In the genomic region with DNA sequence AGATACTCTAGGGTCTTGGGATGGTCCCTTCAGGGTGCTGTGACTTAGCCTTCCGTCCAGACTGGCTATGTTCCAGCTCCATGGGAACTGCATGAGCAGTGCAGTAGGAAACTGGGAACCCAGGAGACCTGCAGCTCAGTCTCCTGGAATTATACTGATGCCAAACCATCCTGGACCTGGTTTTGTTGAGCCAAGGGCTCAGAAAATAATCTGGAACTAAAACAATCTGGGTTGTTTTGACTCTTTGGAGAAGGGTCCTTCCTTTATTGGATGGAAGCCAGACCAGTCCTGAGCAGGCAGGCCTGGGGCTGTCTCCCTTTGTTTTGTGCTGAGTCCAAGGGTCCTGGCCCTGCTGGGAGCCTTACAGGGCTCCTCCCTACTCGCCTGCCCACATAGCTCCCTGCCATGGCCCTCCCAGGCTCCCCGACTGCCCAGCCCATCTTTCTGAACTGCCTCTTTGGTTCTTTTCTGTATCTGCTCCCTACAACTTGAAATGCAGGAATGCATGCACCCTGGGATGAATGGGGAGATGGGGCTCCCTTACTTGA, we compare ENCODE assay signal across 8 cellular contexts. TPM values are rescaled to one million over a fixed set of nuclear protein-coding genes. Genes with fewer than 3 reads are reported as not detected.
DNase-seq lines count a peak whose midpoint lies in the region; ATAC-seq and TF ChIP-seq lines count a peak whose summit lies in the region.

No MANE protein-coding gene starts in this region.

- peak overlapping the region; percentile 94 for H3K4me3 Mint-ChIP-seq in activated CD8-positive, alpha-beta T cell treated with anti-CD3 and anti-CD28 coated beads for 36 hours

- H3K27me3 ChIP-seq in SK-N-SH (ENCODE audit: insufficient read depth) (no peaks in the 10 kb centered on the region), iPS-20b (ENCODE audit: insufficient read depth, low read length) (no peaks in the 10 kb centered on the region), stomach smooth muscle (ENCODE audit: control insufficient read depth in 1 of 2, insufficient read depth in 2 of 2, low read length in 2 of 2) (no peaks in the 10 kb centered on the region)

- no peaks in the 10 kb centered on the region for H3F3A ChIP-seq in SK-N-SH (replicated peaks; ENCODE audit: insufficient read depth)

- peaks cover 0 to 17% of the 10 kb centered on the region in 2 experiments for H3K36me3 ChIP-seq in SK-N-SH (replicated peaks in 1 of 2; ENCODE audit: control insufficient read depth in 1 of 2, insufficient read depth in 2 of 2, low read length in 1 of 2)
- peaks cover 13% of the 10 kb centered on the region; the same call in 1 of the 2 replicates for H3K36me3 ChIP-seq in iPS-20b (ENCODE audit: insufficient read depth, low read depth, low read length)
- H3K36me3 ChIP-seq in stomach smooth muscle (ENCODE audit: control insufficient read depth in 2 of 2, insufficient read depth in 2 of 2, low read length in 2 of 2) = peaks cover 4 to 7% of the 10 kb centered on the region in 2 donors

- H3K9me3 ChIP-seq in SK-N-SH (no peaks in the 10 kb centered on the region), iPS-20b (ENCODE audit: insufficient read depth, low read depth, low read length) (no peaks in the 10 kb centered on the region), stomach smooth muscle (ENCODE audit: control insufficient read depth in 2 of 2, low read length in 2 of 2) (no peaks in the 10 kb centered on the region)

- no peak for TF ChIP-seq EP300 in SK-N-SH (IDR thresholded peaks at IDR 0.05; ENCODE audit: borderline replicate concordance in 1 of 2, low read depth in 1 of 2, low read length in 1 of 2)

- CTCF ChIA-PET in SK-N-SH (lab: Yijun Ruan, JAX) = interaction anchor here (1.1 to 9.4 kb wide), 5 partner anchors 13 to 419 kb away, joined by 3 to 105 read pairs (median 6); a partner anchor contains a TSS
- CTCF ChIA-PET in activated CD8-positive, alpha-beta T cell treated with anti-CD3 and anti-CD28 coated beads for 36 hours (lab: Charles Lee) = interaction anchor here (1.0 to 8.8 kb wide), 6 partner anchors 12 to 185 kb away, joined by 3 to 185 read pairs (median 4); a partner anchor contains a TSS

- H3K9me3 Mint-ChIP-seq in activated CD8-positive, alpha-beta T cell treated with anti-CD3 and anti-CD28 coated beads for 36 hours = no peaks in the 10 kb centered on the region

- H3K4me1 Mint-ChIP-seq in activated CD8-positive, alpha-beta T cell treated with anti-CD3 and anti-CD28 coated beads for 36 hours (ENCODE audit: low read depth) = peaks cover 36% of the 10 kb centered on the region

- H3K4me2 ChIP-seq in SK-N-SH = peak overlapping the region; percentile 98

- no peaks in the 10 kb centered on the region for H3K9me2 ChIP-seq in SK-N-SH

- TF ChIP-seq CTCF in SK-N-SH (IDR thresholded peaks at IDR 0.05) = no peak
- no peak for TF ChIP-seq CTCF in activated CD8-positive, alpha-beta T cell treated with anti-CD3 and anti-CD28 coated beads for 36 hours (IDR thresholded peaks at IDR 0.05)

- H3K79me2 ChIP-seq in SK-N-SH (ENCODE audit: insufficient read depth) = peaks cover 13% of the 10 kb centered on the region; the same call in 1 of the 2 replicates

- H3K36me3 Mint-ChIP-seq in activated CD8-positive, alpha-beta T cell treated with anti-CD3 and anti-CD28 coated beads for 36 hours (ENCODE audit: low read depth) = no peaks in the 10 kb centered on the region

- peak overlapping the region; percentile 90 for H3K9ac ChIP-seq in SK-N-SH
- no peak overlapping the region for H3K9ac ChIP-seq in iPS-20b (ENCODE audit: low read depth, low read length)
- peak overlapping the region; percentile 98 for H3K9ac ChIP-seq in stomach smooth muscle (ENCODE audit: low read length in 2 of 2)

- H3K4me1 ChIP-seq in SK-N-SH (ENCODE audit: control insufficient read depth in 1 of 2, insufficient read depth in 2 of 2, low read depth in 1 of 2, low read length in 1 of 2) (peaks cover 12 to 26% of the 10 kb centered on the region in 2 experiments), iPS-20b (ENCODE audit: insufficient read depth, low read length) (peaks cover 10% of the 10 kb centered on the region; the same call in 1 of the 2 replicates), stomach smooth muscle (ENCODE audit: control insufficient read depth, insufficient read depth, low read length) (peaks cover 38% of the 10 kb centered on the region)

- H3K27me3 Mint-ChIP-seq in activated CD8-positive, alpha-beta T cell treated with anti-CD3 and anti-CD28 coated beads for 36 hours = no peaks in the 10 kb centered on the region

- H3K4me3 ChIP-seq in SK-N-SH (ENCODE audit: low read depth in 2 of 2, low read length in 1 of 2) = peak overlapping the region; percentile 79 to 93
- H3K4me3 ChIP-seq in iPS-20b (ENCODE audit: low read length) = peak overlapping the region; percentile 94; the same call in 1 of the 2 replicates
- H3K4me3 ChIP-seq in stomach smooth muscle (ENCODE audit: low read length in 2 of 2) = peak overlapping the region; percentile 95 to 97

- peak overlapping the region in 1 of 2 experiments; percentile 34; a peak in 1 of 4 replicates for H3K27ac ChIP-seq in SK-N-SH (ENCODE audit: low read depth in 2 of 2, low read length in 1 of 2)
- no peak overlapping the region for H3K27ac ChIP-seq in iPS-20b (ENCODE audit: low read length)
- peak overlapping the region; percentile 98 for H3K27ac ChIP-seq in stomach smooth muscle (ENCODE audit: low read length)

- peaks cover 6% of the 10 kb centered on the region; the same call in 1 of the 2 replicates for H4K20me1 ChIP-seq in SK-N-SH (ENCODE audit: insufficient read depth)

- H2AFZ ChIP-seq in SK-N-SH (ENCODE audit: low read depth) = no peak overlapping the region

- WGBS in SK-N-SH (ENCODE audit: low lambda C conversion rate) = 22% methylated on average over 3 of the region's 3 CpGs

- POLR2A ChIA-PET in SK-N-SH (lab: Yijun Ruan, JAX) = interaction anchor here (1.0 to 1.2 kb wide), 3 partner anchors 11 to 35 kb away, joined by 3 to 6 read pairs (median 5); a partner anchor contains a TSS
- POLR2A ChIA-PET in activated CD8-positive, alpha-beta T cell treated with anti-CD3 and anti-CD28 coated beads for 36 hours (lab: Charles Lee) = interaction anchor here (1.1 to 1.3 kb wide), 6 partner anchors 13 to 32 kb away, joined by 3 to 9 read pairs (median 4); a partner anchor contains a TSS

- no peak for ATAC-seq in SK-N-SH treated with all-trans-retinoic acid at 6 μM for 48 hours
- ATAC-seq in activated CD8-positive, alpha-beta T cell treated with anti-CD3 and anti-CD28 coated beads for 36 hours = no peak

- DNase-seq in SK-N-SH (peak; percentile 54), inferior parietal cortex (ENCODE audit: extremely low spot score) (no peak), activated gamma-delta T cell (lab: John Stamatoyannopoulos, UW) (no peak), amniotic stem cell (lab: John Stamatoyannopoulos, UW) (no peak)
- no peak for DNase-seq in activated CD8-positive, alpha-beta T cell treated with anti-CD3 and anti-CD28 coated beads for 36 hours

- no peak overlapping the region for H3K27ac Mint-ChIP-seq in activated CD8-positive, alpha-beta T cell treated with anti-CD3 and anti-CD28 coated beads for 36 hours

- intact Hi-C loops in activated CD8-positive, alpha-beta T cell treated with anti-CD3 and anti-CD28 coated beads for 36 hours (cut with micrococcal nuclease) = no loop called here

- TF ChIP-seq RAD21 in SK-N-SH (IDR thresholded peaks at IDR 0.05; ENCODE audit: low read length) = no peak

TF ChIP-seq in SK-N-SH, 30 proteins besides CTCF, POLR2A, EP300 and RAD21 (continues in another document):
- no peak for TF ChIP-seq NRF1 (IDR thresholded peaks at IDR 0.05; ENCODE audit: low read depth, low read length)
- no peak for TF ChIP-seq CHD2 (IDR thresholded peaks at IDR 0.05; ENCODE audit: low read length, partially characterized antibody)

TF ChIP-seq in SK-N-SH treated with all-trans-retinoic acid at 6 μM for 48 hours, 23 proteins besides CTCF, POLR2A, EP300 and RAD21 (continues in another document):
- no peak for TF ChIP-seq TOX (CRISPR knock-in tag; IDR thresholded peaks at IDR 0.05; ENCODE audit: borderline replicate concordance)
- TF ChIP-seq BACH2 (CRISPR knock-in tag; IDR thresholded peaks at IDR 0.05; ENCODE audit: borderline replicate concordance) = no peak
- TF ChIP-seq, protein P1, sequence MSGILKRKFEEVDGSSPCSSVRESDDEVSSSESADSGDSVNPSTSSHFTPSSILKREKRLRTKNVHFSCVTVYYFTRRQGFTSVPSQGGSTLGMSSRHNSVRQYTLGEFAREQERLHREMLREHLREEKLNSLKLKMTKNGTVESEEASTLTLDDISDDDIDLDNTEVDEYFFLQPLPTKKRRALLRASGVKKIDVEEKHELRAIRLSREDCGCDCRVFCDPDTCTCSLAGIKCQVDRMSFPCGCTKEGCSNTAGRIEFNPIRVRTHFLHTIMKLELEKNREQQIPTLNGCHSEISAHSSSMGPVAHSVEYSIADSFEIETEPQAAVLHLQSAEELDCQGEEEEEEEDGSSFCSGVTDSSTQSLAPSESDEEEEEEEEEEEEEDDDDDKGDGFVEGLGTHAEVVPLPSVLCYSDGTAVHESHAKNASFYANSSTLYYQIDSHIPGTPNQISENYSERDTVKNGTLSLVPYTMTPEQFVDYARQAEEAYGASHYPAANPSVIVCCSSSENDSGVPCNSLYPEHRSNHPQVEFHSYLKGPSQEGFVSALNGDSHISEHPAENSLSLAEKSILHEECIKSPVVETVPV (CRISPR knock-in tag; IDR thresholded peaks at IDR 0.05) = no peak
- TF ChIP-seq ISL1 (CRISPR knock-in tag; IDR thresholded peaks at IDR 0.05) = no peak

RNA-seq across cellular contexts. Expression of a gene that starts 1.2 kb away (rescaled TPM):
- 15.5 and 16.7 TPM in 2 replicates for polyA plus RNA-seq in SK-N-SH (2012; rRNA removed)
- polyA plus RNA-seq in SK-N-SH (2012; cell fraction: cytosol; rRNA removed) = 6.2 and 9.5 TPM in 2 replicates
- 52.6 and 55.7 TPM in 2 replicates for polyA plus RNA-seq in SK-N-SH (2012; cell fraction: nucleus; rRNA removed)
- 10 to 100 TPM; 16.2 to 16.5 TPM for total RNA-seq in activated CD8-positive, alpha-beta T cell treated with anti-CD3 and anti-CD28 coated beads for 36 hours

RNA-seq across cellular contexts. Expression of a gene that starts 14.4 kb away (rescaled TPM):
- polyA plus RNA-seq in SK-N-SH (2012; rRNA removed) = 0.26 and 0.69 TPM in 2 replicates
- 0.17 TPM in 1 of 2 replicates, not detected in the other for polyA plus RNA-seq in SK-N-SH (2012; cell fraction: cytosol; rRNA removed)
- polyA plus RNA-seq in SK-N-SH (2012; cell fraction: nucleus; rRNA removed) = 3.6 and 6.6 TPM in 2 replicates
- under 1 TPM; 0.36 to 0.68 TPM for total RNA-seq in activated CD8-positive, alpha-beta T cell treated with anti-CD3 and anti-CD28 coated beads for 36 hours

RNA-seq across cellular contexts. Expression of a gene that starts 21.8 kb away (rescaled TPM):
- polyA plus RNA-seq in SK-N-SH (2012; rRNA removed) = 76.9 and 97.5 TPM in 2 replicates
- 32.3 and 45.3 TPM in 2 replicates for polyA plus RNA-seq in SK-N-SH (2012; cell fraction: cytosol; rRNA removed)
- polyA plus RNA-seq in SK-N-SH (2012; cell fraction: nucleus; rRNA removed) = 364 and 385 TPM in 2 replicates
- total RNA-seq in activated CD8-positive, alpha-beta T cell treated with anti-CD3 and anti-CD28 coated beads for 36 hours = 10 to 100 TPM; 29.6 to 34.1 TPM

RNA-seq across cellular contexts. Expression of a gene that starts 26.8 kb away (rescaled TPM):
- 180 and 191 TPM in 2 replicates for polyA plus RNA-seq in SK-N-SH (2012; rRNA removed)
- polyA plus RNA-seq in SK-N-SH (2012; cell fraction: cytosol; rRNA removed) = 127 and 163 TPM in 2 replicates
- polyA plus RNA-seq in SK-N-SH (2012; cell fraction: nucleus; rRNA removed) = 162 and 174 TPM in 2 replicates
- 10 to 100 TPM; 67.6 to 75.5 TPM for total RNA-seq in activated CD8-positive, alpha-beta T cell treated with anti-CD3 and anti-CD28 coated beads for 36 hours

RNA-seq across cellular contexts. Expression of a gene that starts 31.0 kb away (rescaled TPM):
- polyA plus RNA-seq in SK-N-SH (2012; rRNA removed) = 43.0 and 48.0 TPM in 2 replicates
- 26.0 and 40.2 TPM in 2 replicates for polyA plus RNA-seq in SK-N-SH (2012; cell fraction: cytosol; rRNA removed)
- polyA plus RNA-seq in SK-N-SH (2012; cell fraction: nucleus; rRNA removed) = 34.8 and 35.0 TPM in 2 replicates
- total RNA-seq in activated CD8-positive, alpha-beta T cell treated with anti-CD3 and anti-CD28 coated beads for 36 hours = 10 to 100 TPM; 35.4 to 35.5 TPM
